17 cellular contexts compared by ENCODE assay signal in genomic region chr1:151043163-151043562, GRCh38. TPM values are rescaled to one million over a fixed set of nuclear protein-coding genes. Genes with fewer than 3 reads are reported as not detected.
DNase-seq lines count a peak whose midpoint lies in the region; ATAC-seq lines count a peak whose summit lies in the region.
"Had no signal": no experiment of that assay in that cellular context is flagged by ENCODE, and none has a peak within 500 bp of the region (broad histone marks: within the 10 kb centered on the region; RNA-seq: fewer than 3 reads in every experiment).

No MANE protein-coding gene starts in this region.

- H3K9me3 ChIP-seq in T-helper 17 cell (ENCODE audit: control insufficient read depth, low read length, poor library complexity, severe bottlenecking): no peaks in the 10 kb centered on the region

- CTCF ChIA-PET in activated naive CD4-positive, alpha-beta T cell treated with anti-CD3 and anti-CD28 coated beads, Interleukin-2, amount 10 ng/mL, durations not matched to agents 7 days and 5 days (lab: Charles Lee): interaction anchor here (1.0 to 1.4 kb wide), 4 partner anchors 17 to 29 kb away, joined by 3 to 4 read pairs (median 3); partner anchors contain the start of gene GABPB2
- CTCF ChIA-PET in activated CD8-positive, alpha-beta T cell treated with anti-CD3 and anti-CD28 coated beads, Interleukin-2, amount 10 ng/mL, durations not matched to agents 7 days and 5 days (lab: Charles Lee): interaction anchor here (0.9 to 7.8 kb wide), 9 partner anchors 9 to 113 kb away, joined by 3 to 60 read pairs (median 6); partner anchors contain the start of genes CDC42SE1, MLLT11 and TNFAIP8L2

- H3K27me3 Mint-ChIP-seq in activated naive CD4-positive, alpha-beta T cell treated with anti-CD3 and anti-CD28 coated beads, Interleukin-2, amount 10 ng/mL, durations not matched to agents 7 days and 5 days: no peaks in the 10 kb centered on the region
- H3K27me3 Mint-ChIP-seq in T-helper 17 cell: no peaks in the 10 kb centered on the region
- H3K27me3 Mint-ChIP-seq in activated CD8-positive, alpha-beta T cell treated with anti-CD3 and anti-CD28 coated beads, Interleukin-2, amount 10 ng/mL, durations not matched to agents 7 days and 5 days (ENCODE audit: low read depth): no peaks in the 10 kb centered on the region
- H3K27me3 Mint-ChIP-seq in naive thymus-derived CD8-positive, alpha-beta T cell: no peaks in the 10 kb centered on the region
- H3K27me3 Mint-ChIP-seq: CD4-positive, alpha-beta T cell had no signal

- peaks cover 3% of the 10 kb centered on the region for H3K36me3 Mint-ChIP-seq in activated naive CD4-positive, alpha-beta T cell treated with anti-CD3 and anti-CD28 coated beads, Interleukin-2, amount 10 ng/mL, durations not matched to agents 7 days and 5 days
- H3K36me3 Mint-ChIP-seq in T-helper 17 cell (ENCODE audit: low read depth): peaks cover 3% of the 10 kb centered on the region
- no peaks in the 10 kb centered on the region for H3K36me3 Mint-ChIP-seq in activated CD8-positive, alpha-beta T cell treated with anti-CD3 and anti-CD28 coated beads, Interleukin-2, amount 10 ng/mL, durations not matched to agents 7 days and 5 days (ENCODE audit: low read depth)
- peaks cover 0 to 8% (median 5%) of the 10 kb centered on the region in 3 donors for H3K36me3 Mint-ChIP-seq in naive thymus-derived CD8-positive, alpha-beta T cell

- no peak overlapping the region for H3K27ac Mint-ChIP-seq in activated naive CD4-positive, alpha-beta T cell treated with anti-CD3 and anti-CD28 coated beads, Interleukin-2, amount 10 ng/mL, durations not matched to agents 7 days and 5 days
- H3K27ac Mint-ChIP-seq in T-helper 17 cell: peak overlapping the region; percentile 67
- no peak overlapping the region for H3K27ac Mint-ChIP-seq in activated CD8-positive, alpha-beta T cell treated with anti-CD3 and anti-CD28 coated beads, Interleukin-2, amount 10 ng/mL, durations not matched to agents 7 days and 5 days
- peak overlapping the region in 7 of 10 donors; percentile 12 to 81 (median 77) for H3K27ac Mint-ChIP-seq in naive thymus-derived CD8-positive, alpha-beta T cell
- H3K27ac Mint-ChIP-seq: CD4-positive, alpha-beta T cell had no signal

- no peaks in the 10 kb centered on the region for H3K9me3 Mint-ChIP-seq in activated naive CD4-positive, alpha-beta T cell treated with anti-CD3 and anti-CD28 coated beads, Interleukin-2, amount 10 ng/mL, durations not matched to agents 7 days and 5 days
- H3K9me3 Mint-ChIP-seq in activated CD8-positive, alpha-beta T cell treated with anti-CD3 and anti-CD28 coated beads, Interleukin-2, amount 10 ng/mL, durations not matched to agents 7 days and 5 days (ENCODE audit: insufficient read depth): no peaks in the 10 kb centered on the region
- H3K9me3 Mint-ChIP-seq in naive thymus-derived CD8-positive, alpha-beta T cell: no peaks in the 10 kb centered on the region
- H3K9me3 Mint-ChIP-seq: CD4-positive, alpha-beta T cell had no signal

- peak; percentile 27 for DNase-seq in activated naive CD4-positive, alpha-beta T cell treated with anti-CD3 and anti-CD28 coated beads, Interleukin-2, amount 10 ng/mL, durations not matched to agents 7 days and 5 days
- DNase-seq in activated naive CD4-positive, alpha-beta T cell treated with Interleukin-2 at 50 U/mL for 16 hours: no peak
- no peak for DNase-seq in T-helper 17 cell
- DNase-seq in activated CD8-positive, alpha-beta T cell treated with anti-CD3 and anti-CD28 coated beads, Interleukin-2, amount 10 ng/mL, durations not matched to agents 7 days and 5 days: peak; percentile 55
- peak in 1 of 10 donors; percentile 6 for DNase-seq in naive thymus-derived CD8-positive, alpha-beta T cell
- no peak for DNase-seq in NCI-H1105 (lab: John Stamatoyannopoulos, UW)
- no peak for DNase-seq in globus pallidus (ENCODE audit: low spot score)
- DNase-seq: CD4-positive, alpha-beta T cell; EL; GF-D8; MV-4-11; NCI-H1694 treated with DMSO at 0.1 percent for 48 hours; NCI-H2107; NCI-H446 treated with DMSO at 0.1 percent for 48 hours; NCI-H526 treated with DMSO at 0.1 percent for 48 hours; Right ventricle myocardium superior had no signal

- POLR2A ChIA-PET in activated CD8-positive, alpha-beta T cell treated with anti-CD3 and anti-CD28 coated beads, Interleukin-2, amount 10 ng/mL, durations not matched to agents 7 days and 5 days (lab: Charles Lee): no interaction called here
- POLR2A ChIA-PET in naive thymus-derived CD8-positive, alpha-beta T cell (lab: Charles Lee): interaction anchor here (0.7 to 9.7 kb wide), 5 partner anchors 9 to 28 kb away, joined by 3 to 264 read pairs (median 3); partner anchors contain the start of genes CDC42SE1 and MLLT11

- H3K4me3 Mint-ChIP-seq in activated naive CD4-positive, alpha-beta T cell treated with anti-CD3 and anti-CD28 coated beads, Interleukin-2, amount 10 ng/mL, durations not matched to agents 7 days and 5 days: no peak overlapping the region
- H3K4me3 Mint-ChIP-seq in T-helper 17 cell: no peak overlapping the region
- no peak overlapping the region for H3K4me3 Mint-ChIP-seq in activated CD8-positive, alpha-beta T cell treated with anti-CD3 and anti-CD28 coated beads, Interleukin-2, amount 10 ng/mL, durations not matched to agents 7 days and 5 days
- H3K4me3 Mint-ChIP-seq in naive thymus-derived CD8-positive, alpha-beta T cell: no peak overlapping the region
- H3K4me3 Mint-ChIP-seq: CD4-positive, alpha-beta T cell had no signal

- peaks cover 34% of the 10 kb centered on the region for H3K4me1 Mint-ChIP-seq in activated naive CD4-positive, alpha-beta T cell treated with anti-CD3 and anti-CD28 coated beads, Interleukin-2, amount 10 ng/mL, durations not matched to agents 7 days and 5 days
- peaks cover 40% of the 10 kb centered on the region for H3K4me1 Mint-ChIP-seq in T-helper 17 cell
- H3K4me1 Mint-ChIP-seq in activated CD8-positive, alpha-beta T cell treated with anti-CD3 and anti-CD28 coated beads, Interleukin-2, amount 10 ng/mL, durations not matched to agents 7 days and 5 days (ENCODE audit: low read depth): peaks cover 27% of the 10 kb centered on the region
- peaks cover 16 to 44% (median 32%) of the 10 kb centered on the region in 4 donors for H3K4me1 Mint-ChIP-seq in naive thymus-derived CD8-positive, alpha-beta T cell

- ATAC-seq in T-helper 17 cell: peak; percentile 23
- peak; percentile 34 for ATAC-seq in activated CD8-positive, alpha-beta T cell treated with anti-CD3 and anti-CD28 coated beads, Interleukin-2, amount 10 ng/mL, durations not matched to agents 7 days and 5 days
- ATAC-seq in naive thymus-derived CD8-positive, alpha-beta T cell: no peak
- ATAC-seq: HCT116 had no signal

RNA-seq across cellular contexts. Expression of gene C1orf56, which starts 4.4 kb away (rescaled TPM):
- total RNA-seq in T-helper 17 cell: under 1 TPM; 0.47 to 0.52 TPM
- total RNA-seq in activated CD8-positive, alpha-beta T cell treated with anti-CD3 and anti-CD28 coated beads, Interleukin-2, amount 10 ng/mL, durations not matched to agents 7 days and 5 days: 1 to 10 TPM; 1.3 TPM
- total RNA-seq in naive thymus-derived CD8-positive, alpha-beta T cell: 1 to 10 TPM; 4.2 to 4.4 TPM
- polyA plus RNA-seq in naive thymus-derived CD8-positive, alpha-beta T cell: 1 to 10 TPM; 2.6 to 5.2 (median 4.5) TPM

RNA-seq across cellular contexts. Expression of gene BNIPL, which starts 6.8 kb away (rescaled TPM):
- total RNA-seq in T-helper 17 cell: under 1 TPM; 0.42 to 0.57 TPM
- total RNA-seq in activated CD8-positive, alpha-beta T cell treated with anti-CD3 and anti-CD28 coated beads, Interleukin-2, amount 10 ng/mL, durations not matched to agents 7 days and 5 days: 1 to 10 TPM; 1.1 to 1.8 TPM
- 1 to 10 TPM; 3.8 to 5.3 TPM for total RNA-seq in naive thymus-derived CD8-positive, alpha-beta T cell
- polyA plus RNA-seq in naive thymus-derived CD8-positive, alpha-beta T cell: under 1 TPM in 2 of 3 donors, not detected in 1; 0.15 to 0.30 TPM

RNA-seq across cellular contexts. Expression of gene CDC42SE1, which starts 16.3 kb away (rescaled TPM):
- 100 to 1,000 TPM; 375 to 433 TPM for total RNA-seq in T-helper 17 cell
- total RNA-seq in activated CD8-positive, alpha-beta T cell treated with anti-CD3 and anti-CD28 coated beads, Interleukin-2, amount 10 ng/mL, durations not matched to agents 7 days and 5 days: 100 to 1,000 TPM; 238 to 245 TPM
- 100 to 1,000 TPM; 482 TPM for total RNA-seq in naive thymus-derived CD8-positive, alpha-beta T cell
- polyA plus RNA-seq in naive thymus-derived CD8-positive, alpha-beta T cell: 10 to 100 TPM; 77.9 to 89.3 (median 80.9) TPM

RNA-seq across cellular contexts. Expression of gene MLLT11, which starts 17.0 kb away (rescaled TPM):
- total RNA-seq in T-helper 17 cell: 1 to 10 TPM; 4.0 to 5.0 TPM
- 1 to 10 TPM; 5.7 to 6.0 TPM for total RNA-seq in activated CD8-positive, alpha-beta T cell treated with anti-CD3 and anti-CD28 coated beads, Interleukin-2, amount 10 ng/mL, durations not matched to agents 7 days and 5 days
- 1 to 10 TPM; 4.9 to 5.8 TPM for total RNA-seq in naive thymus-derived CD8-positive, alpha-beta T cell
- polyA plus RNA-seq in naive thymus-derived CD8-positive, alpha-beta T cell: 1 to 10 TPM; 6.7 to 7.5 (median 7.4) TPM

RNA-seq across cellular contexts. Expression of gene GABPB2, which starts 27.4 kb away (rescaled TPM):
- total RNA-seq in T-helper 17 cell: 10 to 100 TPM in 1 of 2 donors, 1 to 10 TPM in 1; 9.9 to 25.5 TPM
- 10 to 100 TPM; 32.7 to 34.4 TPM for total RNA-seq in activated CD8-positive, alpha-beta T cell treated with anti-CD3 and anti-CD28 coated beads, Interleukin-2, amount 10 ng/mL, durations not matched to agents 7 days and 5 days
- total RNA-seq in naive thymus-derived CD8-positive, alpha-beta T cell: 10 to 100 TPM; 39.6 to 43.8 TPM
- 10 to 100 TPM in 1 of 3 donors, 1 to 10 TPM in 2; 4.8 to 16.4 (median 5.4) TPM for polyA plus RNA-seq in naive thymus-derived CD8-positive, alpha-beta T cell

Comparison
In these comparisons a context has a peak if more than half of its experiments do, and no peak if none do; other contexts are left out.
1. DNase-seq: peak in activated naive CD4-positive, alpha-beta T cell treated with anti-CD3 and anti-CD28 coated beads, Interleukin-2, amount 10 ng/mL, durations not matched to agents 7 days and 5 days (single experiment) and activated CD8-positive, alpha-beta T cell treated with anti-CD3 and anti-CD28 coated beads, Interleukin-2, amount 10 ng/mL, durations not matched to agents 7 days and 5 days (single experiment); none in activated naive CD4-positive, alpha-beta T cell treated with Interleukin-2 at 50 U/mL for 16 hours (single experiment), T-helper 17 cell (0 of 3), NCI-H1105 (single experiment) and globus pallidus (single experiment).
2. H3K27ac Mint-ChIP-seq: peak in T-helper 17 cell (single experiment) and naive thymus-derived CD8-positive, alpha-beta T cell (7 of 10); none in activated naive CD4-positive, alpha-beta T cell treated with anti-CD3 and anti-CD28 coated beads, Interleukin-2, amount 10 ng/mL, durations not matched to agents 7 days and 5 days (single experiment) and activated CD8-positive, alpha-beta T cell treated with anti-CD3 and anti-CD28 coated beads, Interleukin-2, amount 10 ng/mL, durations not matched to agents 7 days and 5 days (single experiment).
3. ATAC-seq: peak in T-helper 17 cell (single experiment) and activated CD8-positive, alpha-beta T cell treated with anti-CD3 and anti-CD28 coated beads, Interleukin-2, amount 10 ng/mL, durations not matched to agents 7 days and 5 days (single experiment); none in naive thymus-derived CD8-positive, alpha-beta T cell (0 of 2).